ENCODE assay signal across 8 cellular contexts in the genomic region with DNA sequence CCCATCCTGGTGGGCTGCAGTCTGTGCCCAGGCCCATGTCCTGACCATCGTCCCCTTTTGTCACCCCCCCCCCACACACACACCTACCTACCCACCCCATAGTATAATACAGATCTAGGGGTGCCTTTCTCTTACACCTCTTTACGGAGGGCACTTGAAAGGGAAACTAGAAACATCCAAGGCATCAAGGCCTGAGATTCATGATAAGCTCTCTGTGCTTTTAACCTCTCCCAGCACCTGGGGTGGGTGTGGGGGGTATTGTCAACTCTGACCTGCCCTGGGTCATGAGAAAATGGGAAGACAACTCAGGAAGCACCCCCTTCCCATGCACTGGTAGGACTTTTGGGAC. TPM values are rescaled to one million over a fixed set of nuclear protein-coding genes. Genes with fewer than 3 reads are reported as not detected.
DNase-seq lines count a peak whose midpoint lies in the region; ATAC-seq and TF ChIP-seq lines count a peak whose summit lies in the region.

No MANE protein-coding gene starts in this region.

- H3K9ac ChIP-seq in Karpas-422 (ENCODE audit: low read length) (peak overlapping the region; percentile 94), colonic mucosa (ENCODE audit: low read depth in 2 of 2, low read length in 2 of 2) (peak overlapping the region; percentile 81 to 94)

- H2AFZ ChIP-seq in Karpas-422 (ENCODE audit: low read length) = no peak overlapping the region

- intact Hi-C loops in colonic mucosa (cut with DNase I) = no loop called here

- TF ChIP-seq CTCF in AG04450 (IDR thresholded peaks at IDR 0.05; ENCODE audit: low read depth, low read length) = no peak
- TF ChIP-seq CTCF in colonic mucosa (IDR thresholded peaks at IDR 0.05) = no peak

- POLR2A ChIA-PET in AG04450 (lab: Yijun Ruan, JAX) = interaction anchor here (0.6 to 3.6 kb wide), 8 partner anchors 8 to 135 kb away, joined by 3 to 38 read pairs (median 4); partner anchors contain the start of genes KPTN, NAPA and NOP53
- POLR2A ChIA-PET in naive thymus-derived CD8-positive, alpha-beta T cell (lab: Charles Lee) = interaction anchor here (0.5 to 4.8 kb wide), 24 partner anchors 11 to 654 kb away, joined by 3 to 78 read pairs (median 4); partner anchors contain the start of genes DHX34, KPTN, NAPA and NOP53

- peak overlapping the region; percentile 74 to 94 (median 82) for H3K4me3 Mint-ChIP-seq in naive thymus-derived CD8-positive, alpha-beta T cell

- peaks cover 29% of the 10 kb centered on the region; the same call in 1 of the 2 replicates for H4K20me1 ChIP-seq in Karpas-422 (ENCODE audit: insufficient read depth, low read depth, low read length)

- H3K36me3 ChIP-seq in Karpas-422 (ENCODE audit: insufficient read depth, low read length) (no peaks in the 10 kb centered on the region), colonic mucosa (no peaks in the 10 kb centered on the region)

- DNase-seq in AG04450 (ENCODE audit: low read depth, low spot score) (no peak), Karpas-422 (no peak), colonic mucosa (no peak), SIG-M5 (lab: John Stamatoyannopoulos, UW) (no peak), NCI-H146 (lab: John Stamatoyannopoulos, UW) (no peak), NCI-H2196 (lab: John Stamatoyannopoulos, UW; ENCODE audit: unreplicated experiment) (no peak)
- DNase-seq in naive thymus-derived CD8-positive, alpha-beta T cell = no peak

- no peaks in the 10 kb centered on the region for H3K9me2 ChIP-seq in Karpas-422 (replicated peaks; ENCODE audit: insufficient read depth, low read length)

- H3K27ac ChIP-seq in AG04450 (ENCODE audit: low read depth, low read length) (peak overlapping the region; percentile 39), Karpas-422 (ENCODE audit: low read length) (0 out of 2 replicates have a peak overlapping the region, but pooled peaks have one; percentile 66), colonic mucosa (peak overlapping the region; percentile 88)

- peak in 1 of 2 donors; percentile 7 for ATAC-seq in naive thymus-derived CD8-positive, alpha-beta T cell
- no peak for ATAC-seq in GM18867 (IDR thresholded peaks at IDR 0.05; ENCODE audit: unreplicated experiment)

- peak overlapping the region; percentile 87 for H3K4me2 ChIP-seq in Karpas-422 (ENCODE audit: low read depth, low read length, poor library complexity, severe bottlenecking)

- peaks cover 19 to 56% (median 49%) of the 10 kb centered on the region in 4 donors for H3K4me1 Mint-ChIP-seq in naive thymus-derived CD8-positive, alpha-beta T cell

- H3K36me3 Mint-ChIP-seq in naive thymus-derived CD8-positive, alpha-beta T cell = peaks cover 0 to 9% (median 8%) of the 10 kb centered on the region in 3 donors

- H3K27ac Mint-ChIP-seq in naive thymus-derived CD8-positive, alpha-beta T cell = peak overlapping the region; percentile 67 to 93 (median 90)

- peaks cover 11% of the 10 kb centered on the region for H3K4me1 ChIP-seq in Karpas-422 (ENCODE audit: low read length)
- peaks cover 8% of the 10 kb centered on the region for H3K4me1 ChIP-seq in colonic mucosa

- peaks cover 71% of the 10 kb centered on the region for H3K79me2 ChIP-seq in Karpas-422 (ENCODE audit: low read length)

- H3K9me3 ChIP-seq in AG04450 (ENCODE audit: control insufficient read depth, insufficient read depth, low read length) (no peaks in the 10 kb centered on the region; the same call in 1 of the 2 replicates), Karpas-422 (ENCODE audit: low read length) (no peaks in the 10 kb centered on the region), colonic mucosa (no peaks in the 10 kb centered on the region)

- H3K27me3 ChIP-seq in AG04450 (ENCODE audit: control insufficient read depth, insufficient read depth, low read length) (no peaks in the 10 kb centered on the region), Karpas-422 (ENCODE audit: low read length) (no peaks in the 10 kb centered on the region), colonic mucosa (no peaks in the 10 kb centered on the region)

- no peaks in the 10 kb centered on the region for H3K9me3 Mint-ChIP-seq in naive thymus-derived CD8-positive, alpha-beta T cell

- H3K4me3 ChIP-seq in AG04450 (ENCODE audit: low read depth, low read length) = peak overlapping the region; percentile 74
- peak overlapping the region; percentile 94 for H3K4me3 ChIP-seq in Karpas-422 (ENCODE audit: low read length)
- H3K4me3 ChIP-seq in colonic mucosa = peak overlapping the region; percentile 69

- H3K27me3 Mint-ChIP-seq in naive thymus-derived CD8-positive, alpha-beta T cell = no peaks in the 10 kb centered on the region

- CTCF ChIA-PET in AG04450 (lab: Charles Lee) = interaction anchor here (0.5 to 1.5 kb wide), 5 partner anchors 16 to 97 kb away, joined by 4 to 6 read pairs (median 5); no protein-coding TSS in a partner anchor

RNA-seq across cellular contexts. Expression of gene BICRA, which starts 1.6 kb away (rescaled TPM):
- 0.65 and 0.72 TPM in 2 replicates for polyA plus RNA-seq in AG04450 (2011; rRNA removed)
- polyA minus RNA-seq in AG04450 (2011; rRNA and poly(A)+ RNA removed) = 7.4 and 9.3 TPM in 2 replicates
- 1.0 and 1.8 TPM in 2 replicates for total RNA-seq in Karpas-422 (2014; rRNA removed; shearing (Covaris generic); ENCODE audit: low replicate concordance)
- 10 to 100 TPM; 11.7 to 13.4 TPM for total RNA-seq in colonic mucosa
- total RNA-seq in naive thymus-derived CD8-positive, alpha-beta T cell = 10 to 100 TPM; 32.7 to 35.5 TPM
- polyA plus RNA-seq in naive thymus-derived CD8-positive, alpha-beta T cell = 1 to 10 TPM in 1 of 3 donors, under 1 TPM in 2; 0.23 to 1.4 (median 0.50) TPM

RNA-seq across cellular contexts. Expression of gene ZNF541, which starts 37.6 kb away (rescaled TPM):
- not detected in 2 replicates for polyA plus RNA-seq in AG04450 (2011; rRNA removed)
- not detected in 2 replicates for polyA minus RNA-seq in AG04450 (2011; rRNA and poly(A)+ RNA removed)
- total RNA-seq in Karpas-422 (2014; rRNA removed; shearing (Covaris generic); ENCODE audit: low replicate concordance) = not detected in 2 replicates
- under 1 TPM; 0.10 to 0.21 TPM for total RNA-seq in colonic mucosa
- under 1 TPM; 0.85 to 0.86 TPM for total RNA-seq in naive thymus-derived CD8-positive, alpha-beta T cell
- polyA plus RNA-seq in naive thymus-derived CD8-positive, alpha-beta T cell = under 1 TPM in 1 of 3 donors, not detected in 2; 0.27 TPM
